In the genomic region with DNA sequence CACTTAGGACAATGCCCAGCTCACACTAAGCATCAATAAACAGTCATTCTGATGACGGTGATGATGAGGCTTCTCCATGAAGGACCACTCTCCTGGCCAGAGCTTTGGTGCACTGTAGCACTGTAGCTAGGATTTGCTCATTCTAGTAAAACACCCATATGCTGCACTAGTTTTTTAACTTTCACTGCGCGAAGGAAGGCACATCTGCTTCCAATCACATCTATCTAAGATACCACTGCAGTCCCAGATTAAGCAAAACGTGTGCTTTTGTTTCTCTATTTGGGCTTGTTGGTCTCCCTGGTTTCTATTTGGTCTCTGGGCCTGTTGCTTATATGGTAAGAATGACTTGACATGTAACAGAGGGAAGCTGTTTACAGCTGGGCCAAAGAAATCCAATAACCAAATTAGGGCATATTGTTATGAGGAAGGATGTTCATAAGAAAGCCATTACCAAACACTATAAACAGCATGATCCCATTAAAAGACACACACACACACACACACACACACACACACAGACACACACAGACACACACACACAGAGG, we compare ENCODE assay signal across 11 cellular contexts.
DNase-seq lines count a peak whose midpoint lies in the region; ATAC-seq and TF ChIP-seq lines count a peak whose summit lies in the region.
"Had no signal": no experiment of that assay in that cellular context is flagged by ENCODE, and none has a peak within 500 bp of the region (broad histone marks: within the 10 kb centered on the region; RNA-seq: fewer than 3 reads in every experiment).

No MANE protein-coding gene starts in this region.

- no peak for TF ChIP-seq CTCF in HFF-Myc (IDR thresholded peaks at IDR 0.05; ENCODE audit: low read depth, low read length, missing control alignments)
- no peak for TF ChIP-seq CTCF in choroid plexus epithelial cell (conservative IDR thresholded peaks at IDR 0.05; ENCODE audit: low read depth, low read length)
- TF ChIP-seq CTCF in thoracic aorta (IDR thresholded peaks at IDR 0.05): no peak
- no peak for TF ChIP-seq CTCF in WTC11 (IDR thresholded peaks at IDR 0.05)

- H3K4me3 Mint-ChIP-seq in WTC11: no peak overlapping the region

- H3K36me3 ChIP-seq in thoracic aorta: no peaks in the 10 kb centered on the region
- H3K36me3 ChIP-seq: adrenal gland had no signal

- no peaks in the 10 kb centered on the region for H3K4me1 ChIP-seq in thoracic aorta (ENCODE audit: control insufficient read depth in 1 of 2, low read depth in 2 of 2)
- H3K4me1 ChIP-seq: adrenal gland had no signal

- ATAC-seq in thoracic aorta (ENCODE audit: insufficient number of reproducible peaks, low FRiP score, low read depth) (peak; percentile 33), WTC11 (no peak), HG03571 (IDR thresholded peaks at IDR 0.05; ENCODE audit: unreplicated experiment) (no peak)

- POLR2A ChIA-PET in WTC11 (lab: Charles Lee): no interaction called here

- no peak overlapping the region; the same call in 1 of the 2 replicates for H3K27ac Mint-ChIP-seq in WTC11

- no peak overlapping the region for H3K27ac ChIP-seq in thoracic aorta

- DNase-seq in HFF-Myc (ENCODE audit: extremely low read depth, low read depth) (peak; percentile 93), choroid plexus epithelial cell (ENCODE audit: low read depth) (peak; percentile 60), iris pigment epithelial cell (ENCODE audit: low read depth) (peak; percentile 56), thoracic aorta (ENCODE audit: low spot score) (no peak), amygdala (lab: John Stamatoyannopoulos, UW) (no peak), WTC11 (ENCODE audit: low spot score) (no peak), SHP77 (lab: John Stamatoyannopoulos, UW) (no peak)
- DNase-seq: adrenal gland, NCI-H1105, T-helper 2 cell had no signal

- no peaks in the 10 kb centered on the region; the same call in 1 of the 2 replicates for H3K4me1 Mint-ChIP-seq in WTC11

- H3K36me3 Mint-ChIP-seq in WTC11: no peaks in the 10 kb centered on the region

- H3K9me3 Mint-ChIP-seq in WTC11: no peaks in the 10 kb centered on the region

- CTCF ChIA-PET in WTC11 (lab: Charles Lee): no interaction called here

- no peaks in the 10 kb centered on the region for H3K27me3 Mint-ChIP-seq in WTC11 (ENCODE audit: low read depth)

- no peaks in the 10 kb centered on the region for H3K27me3 ChIP-seq in thoracic aorta (replicated peaks; ENCODE audit: insufficient read depth)
- H3K27me3 ChIP-seq: adrenal gland had no signal

- H3K9me3 ChIP-seq in thoracic aorta: no peaks in the 10 kb centered on the region
- H3K9me3 ChIP-seq: adrenal gland had no signal

- H3K4me3 ChIP-seq in HFF-Myc (replicated peaks; ENCODE audit: low read depth, low read length): no peak overlapping the region
- H3K4me3 ChIP-seq in choroid plexus epithelial cell (ENCODE audit: low read depth, low read length): no peak overlapping the region
- no peak overlapping the region for H3K4me3 ChIP-seq in thoracic aorta
- H3K4me3 ChIP-seq: adrenal gland had no signal

TF ChIP-seq in WTC11, 78 proteins besides CTCF, POLR2A, EP300 and RAD21 (continues in another document):
- TF ChIP-seq, protein P1, sequence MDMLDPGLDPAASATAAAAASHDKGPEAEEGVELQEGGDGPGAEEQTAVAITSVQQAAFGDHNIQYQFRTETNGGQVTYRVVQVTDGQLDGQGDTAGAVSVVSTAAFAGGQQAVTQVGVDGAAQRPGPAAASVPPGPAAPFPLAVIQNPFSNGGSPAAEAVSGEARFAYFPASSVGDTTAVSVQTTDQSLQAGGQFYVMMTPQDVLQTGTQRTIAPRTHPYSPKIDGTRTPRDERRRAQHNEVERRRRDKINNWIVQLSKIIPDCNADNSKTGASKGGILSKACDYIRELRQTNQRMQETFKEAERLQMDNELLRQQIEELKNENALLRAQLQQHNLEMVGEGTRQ (CRISPR knock-in tag; IDR thresholded peaks at IDR 0.05): no peak
- TF ChIP-seq, protein P2, sequence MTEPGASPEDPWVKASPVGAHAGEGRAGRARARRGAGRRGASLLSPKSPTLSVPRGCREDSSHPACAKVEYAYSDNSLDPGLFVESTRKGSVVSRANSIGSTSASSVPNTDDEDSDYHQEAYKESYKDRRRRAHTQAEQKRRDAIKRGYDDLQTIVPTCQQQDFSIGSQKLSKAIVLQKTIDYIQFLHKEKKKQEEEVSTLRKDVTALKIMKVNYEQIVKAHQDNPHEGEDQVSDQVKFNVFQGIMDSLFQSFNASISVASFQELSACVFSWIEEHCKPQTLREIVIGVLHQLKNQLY (CRISPR knock-in tag; IDR thresholded peaks at IDR 0.05): no peak
- TF ChIP-seq, protein P3, sequence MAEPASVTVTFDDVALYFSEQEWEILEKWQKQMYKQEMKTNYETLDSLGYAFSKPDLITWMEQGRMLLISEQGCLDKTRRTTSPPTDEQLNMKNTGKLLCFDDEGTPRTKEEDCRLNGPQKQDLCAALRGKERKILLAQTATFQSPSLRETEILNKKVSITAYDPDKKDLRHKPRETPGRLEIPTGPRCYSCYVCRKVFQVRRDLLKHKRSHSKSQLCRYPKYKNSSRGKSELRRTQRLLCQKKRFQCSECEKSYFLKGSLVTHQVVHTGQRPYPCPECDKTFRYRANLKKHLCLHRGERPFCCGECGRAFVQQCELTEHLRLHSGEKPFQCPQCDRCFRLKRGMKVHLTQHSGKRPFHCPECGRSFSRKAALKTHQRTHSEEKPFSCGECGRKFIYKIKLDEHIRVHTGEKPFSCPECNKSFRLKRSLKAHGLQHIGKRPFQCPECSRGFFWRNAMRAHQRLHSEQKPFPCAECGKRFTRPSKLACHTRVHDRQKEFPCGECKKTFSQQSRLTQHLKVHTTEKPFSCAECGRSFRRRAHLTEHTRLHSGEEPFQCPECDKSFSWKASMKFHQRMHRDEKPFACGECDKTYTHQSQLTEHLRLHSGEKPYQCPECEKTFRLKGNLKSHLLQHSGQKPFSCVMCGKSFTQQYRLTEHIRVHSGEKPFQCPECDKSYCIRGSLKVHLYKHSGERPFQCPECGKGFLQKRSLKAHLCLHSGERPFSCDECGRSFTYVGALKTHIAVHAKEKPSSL (CRISPR knock-in tag; conservative IDR thresholded peaks at IDR 0.05): no peak
- TF ChIP-seq ZNF138 (CRISPR knock-in tag; conservative IDR thresholded peaks at IDR 0.05) (no peak), ELF4 (CRISPR knock-in tag; IDR thresholded peaks at IDR 0.05; ENCODE audit: low read depth) (no peak), ZNF423 (CRISPR knock-in tag; IDR thresholded peaks at IDR 0.05) (no peak), ATF1 (CRISPR knock-in tag; IDR thresholded peaks at IDR 0.05) (no peak), ZNF219 (CRISPR knock-in tag; IDR thresholded peaks at IDR 0.05; ENCODE audit: borderline replicate concordance) (no peak), ZNF232 (CRISPR knock-in tag; IDR thresholded peaks at IDR 0.05) (no peak), CREM (CRISPR knock-in tag; IDR thresholded peaks at IDR 0.05) (no peak)
- TF ChIP-seq, protein P4, sequence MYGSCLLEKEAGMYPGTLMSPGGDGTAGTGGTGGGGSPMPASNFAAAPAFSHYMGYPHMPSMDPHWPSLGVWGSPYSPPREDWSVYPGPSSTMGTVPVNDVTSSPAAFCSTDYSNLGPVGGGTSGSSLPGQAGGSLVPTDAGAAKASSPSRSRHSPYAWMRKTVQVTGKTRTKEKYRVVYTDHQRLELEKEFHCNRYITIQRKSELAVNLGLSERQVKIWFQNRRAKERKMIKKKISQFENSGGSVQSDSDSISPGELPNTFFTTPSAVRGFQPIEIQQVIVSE (CRISPR knock-in tag; IDR thresholded peaks at IDR 0.05; ENCODE audit: borderline replicate concordance): no peak
- TF ChIP-seq, protein P5, sequence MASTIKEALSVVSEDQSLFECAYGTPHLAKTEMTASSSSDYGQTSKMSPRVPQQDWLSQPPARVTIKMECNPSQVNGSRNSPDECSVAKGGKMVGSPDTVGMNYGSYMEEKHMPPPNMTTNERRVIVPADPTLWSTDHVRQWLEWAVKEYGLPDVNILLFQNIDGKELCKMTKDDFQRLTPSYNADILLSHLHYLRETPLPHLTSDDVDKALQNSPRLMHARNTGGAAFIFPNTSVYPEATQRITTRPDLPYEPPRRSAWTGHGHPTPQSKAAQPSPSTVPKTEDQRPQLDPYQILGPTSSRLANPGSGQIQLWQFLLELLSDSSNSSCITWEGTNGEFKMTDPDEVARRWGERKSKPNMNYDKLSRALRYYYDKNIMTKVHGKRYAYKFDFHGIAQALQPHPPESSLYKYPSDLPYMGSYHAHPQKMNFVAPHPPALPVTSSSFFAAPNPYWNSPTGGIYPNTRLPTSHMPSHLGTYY (CRISPR knock-in tag; IDR thresholded peaks at IDR 0.05): no peak
- TF ChIP-seq, protein P6, sequence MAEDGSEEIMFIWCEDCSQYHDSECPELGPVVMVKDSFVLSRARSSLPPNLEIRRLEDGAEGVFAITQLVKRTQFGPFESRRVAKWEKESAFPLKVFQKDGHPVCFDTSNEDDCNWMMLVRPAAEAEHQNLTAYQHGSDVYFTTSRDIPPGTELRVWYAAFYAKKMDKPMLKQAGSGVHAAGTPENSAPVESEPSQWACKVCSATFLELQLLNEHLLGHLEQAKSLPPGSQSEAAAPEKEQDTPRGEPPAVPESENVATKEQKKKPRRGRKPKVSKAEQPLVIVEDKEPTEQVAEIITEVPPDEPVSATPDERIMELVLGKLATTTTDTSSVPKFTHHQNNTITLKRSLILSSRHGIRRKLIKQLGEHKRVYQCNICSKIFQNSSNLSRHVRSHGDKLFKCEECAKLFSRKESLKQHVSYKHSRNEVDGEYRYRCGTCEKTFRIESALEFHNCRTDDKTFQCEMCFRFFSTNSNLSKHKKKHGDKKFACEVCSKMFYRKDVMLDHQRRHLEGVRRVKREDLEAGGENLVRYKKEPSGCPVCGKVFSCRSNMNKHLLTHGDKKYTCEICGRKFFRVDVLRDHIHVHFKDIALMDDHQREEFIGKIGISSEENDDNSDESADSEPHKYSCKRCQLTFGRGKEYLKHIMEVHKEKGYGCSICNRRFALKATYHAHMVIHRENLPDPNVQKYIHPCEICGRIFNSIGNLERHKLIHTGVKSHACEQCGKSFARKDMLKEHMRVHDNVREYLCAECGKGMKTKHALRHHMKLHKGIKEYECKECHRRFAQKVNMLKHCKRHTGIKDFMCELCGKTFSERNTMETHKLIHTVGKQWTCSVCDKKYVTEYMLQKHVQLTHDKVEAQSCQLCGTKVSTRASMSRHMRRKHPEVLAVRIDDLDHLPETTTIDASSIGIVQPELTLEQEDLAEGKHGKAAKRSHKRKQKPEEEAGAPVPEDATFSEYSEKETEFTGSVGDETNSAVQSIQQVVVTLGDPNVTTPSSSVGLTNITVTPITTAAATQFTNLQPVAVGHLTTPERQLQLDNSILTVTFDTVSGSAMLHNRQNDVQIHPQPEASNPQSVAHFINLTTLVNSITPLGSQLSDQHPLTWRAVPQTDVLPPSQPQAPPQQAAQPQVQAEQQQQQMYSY (CRISPR knock-in tag; IDR thresholded peaks at IDR 0.05): no peak
- TF ChIP-seq, protein P7, sequence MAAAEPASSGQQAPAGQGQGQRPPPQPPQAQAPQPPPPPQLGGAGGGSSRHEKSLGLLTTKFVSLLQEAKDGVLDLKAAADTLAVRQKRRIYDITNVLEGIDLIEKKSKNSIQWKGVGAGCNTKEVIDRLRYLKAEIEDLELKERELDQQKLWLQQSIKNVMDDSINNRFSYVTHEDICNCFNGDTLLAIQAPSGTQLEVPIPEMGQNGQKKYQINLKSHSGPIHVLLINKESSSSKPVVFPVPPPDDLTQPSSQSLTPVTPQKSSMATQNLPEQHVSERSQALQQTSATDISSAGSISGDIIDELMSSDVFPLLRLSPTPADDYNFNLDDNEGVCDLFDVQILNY (CRISPR knock-in tag; IDR thresholded peaks at IDR 0.05): no peak

Comparison
In these comparisons a context has a peak if more than half of its experiments do, and no peak if none do; other contexts are left out.
1. DNase-seq: peak in HFF-Myc (single experiment), choroid plexus epithelial cell (single experiment) and iris pigment epithelial cell (single experiment); none in thoracic aorta (single experiment), amygdala (0 of 56), WTC11 (single experiment) and SHP77 (0 of 2).